22 cellular contexts compared by ENCODE assay signal in the genomic region with DNA sequence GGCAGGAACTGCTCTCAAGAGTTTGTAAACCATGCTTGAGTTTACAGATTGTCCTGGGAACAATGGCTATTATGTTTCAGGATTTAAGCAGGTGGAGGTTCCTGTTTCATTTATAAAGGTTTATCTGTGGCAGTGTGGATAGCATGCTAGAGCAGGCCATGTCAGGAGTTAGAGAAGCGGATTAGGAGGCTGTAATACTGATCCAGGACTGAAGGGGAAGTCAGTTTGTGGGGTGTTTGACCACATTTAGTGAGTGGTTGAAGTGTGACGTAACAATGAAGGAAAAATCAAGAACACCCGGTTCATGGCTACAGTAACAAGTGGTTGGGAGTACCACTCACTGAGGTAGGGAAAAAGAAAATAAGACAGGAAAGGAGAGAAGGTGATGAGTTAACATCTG.
"Had no signal": no experiment of that assay in that cellular context is flagged by ENCODE, and none has a peak within 500 bp of the region (broad histone marks: within the 10 kb centered on the region; RNA-seq: fewer than 3 reads in every experiment).

No MANE protein-coding gene starts in this region.

- H3K9me3 ChIP-seq: colonic mucosa, esophagus muscularis mucosa, lower lobe of right lung, right lobe of liver, thyroid gland, upper lobe of right lung had no signal

- H3K4me3 ChIP-seq: colonic mucosa, dorsolateral prefrontal cortex, esophagus muscularis mucosa, lower lobe of right lung, right lobe of liver, skin epidermis, thyroid gland, upper lobe of right lung had no signal

- H3K9me3 Mint-ChIP-seq: effector memory CD8-positive, alpha-beta T cell; stimulated activated naive CD8-positive, alpha-beta T cell treated with anti-CD3 and anti-CD28 coated beads, Interleukin-15, Interleukin-2, amounts not matched to agents 100 ng/mL and 50 ng/mL, for 24 hours had no signal

- H3K27ac Mint-ChIP-seq: activated CD4-positive, alpha-beta memory T cell treated with anti-CD3 and anti-CD28 coated beads for 36 hours; activated naive CD8-positive, alpha-beta T cell treated with anti-CD3 and anti-CD28 coated beads for 36 hours; effector memory CD8-positive, alpha-beta T cell; stimulated activated naive CD8-positive, alpha-beta T cell treated with anti-CD3 and anti-CD28 coated beads, Interleukin-15, Interleukin-2, amounts not matched to agents 100 ng/mL and 50 ng/mL, for 24 hours had no signal

- H3K4me1 Mint-ChIP-seq: activated naive CD8-positive, alpha-beta T cell treated with anti-CD3 and anti-CD28 coated beads for 36 hours; naive B cell had no signal

- H3K27ac ChIP-seq: colonic mucosa, dorsolateral prefrontal cortex, esophagus muscularis mucosa, lower lobe of right lung, right lobe of liver, skin epidermis, thyroid gland, upper lobe of right lung had no signal

- H3K4me1 ChIP-seq: colonic mucosa, esophagus muscularis mucosa, lower lobe of right lung, right lobe of liver, thyroid gland, upper lobe of right lung had no signal

- H3K36me3 ChIP-seq: colonic mucosa, esophagus muscularis mucosa, lower lobe of right lung, right lobe of liver, thyroid gland, upper lobe of right lung had no signal

- H3K36me3 Mint-ChIP-seq: activated CD4-positive, alpha-beta memory T cell treated with anti-CD3 and anti-CD28 coated beads for 36 hours; activated naive CD8-positive, alpha-beta T cell treated with anti-CD3 and anti-CD28 coated beads for 36 hours; naive B cell had no signal

- H3K27me3 Mint-ChIP-seq: activated CD4-positive, alpha-beta memory T cell treated with anti-CD3 and anti-CD28 coated beads for 36 hours; effector memory CD8-positive, alpha-beta T cell; stimulated activated naive CD8-positive, alpha-beta T cell treated with anti-CD3 and anti-CD28 coated beads, Interleukin-15, Interleukin-2, amounts not matched to agents 100 ng/mL and 50 ng/mL, for 24 hours had no signal

- H3K4me3 Mint-ChIP-seq: activated CD4-positive, alpha-beta memory T cell treated with anti-CD3 and anti-CD28 coated beads for 36 hours; activated naive CD8-positive, alpha-beta T cell treated with anti-CD3 and anti-CD28 coated beads for 36 hours; effector memory CD8-positive, alpha-beta T cell; naive B cell; stimulated activated naive CD8-positive, alpha-beta T cell treated with anti-CD3 and anti-CD28 coated beads, Interleukin-15, Interleukin-2, amounts not matched to agents 100 ng/mL and 50 ng/mL, for 24 hours had no signal

- DNase-seq: activated CD4-positive, alpha-beta memory T cell treated with anti-CD3 and anti-CD28 coated beads for 36 hours; activated CD4-positive, alpha-beta T cell treated with anti-CD3 and anti-CD28 coated beads for 48 hours; activated naive CD4-positive, alpha-beta T cell treated with Interleukin-2 at 50 U/mL for 16 hours; activated naive CD8-positive, alpha-beta T cell treated with anti-CD3 and anti-CD28 coated beads for 36 hours; activated T-cell treated with anti-CD3 and anti-CD28 coated beads, Interleukin-2, amount 50 U/mL, for 48 hours; colonic mucosa; dorsolateral prefrontal cortex; effector memory CD8-positive, alpha-beta T cell; head of caudate nucleus; kidney; lower lobe of right lung; naive B cell; occipital lobe; right lobe of liver; stimulated activated CD4-positive, alpha-beta T cell treated with anti-CD3 and anti-CD28 coated beads, Interleukin-1b, Interleukin-23, amount 100 ng/mL, for 48 hours; substantia nigra; T-helper 9 cell; thyroid gland; upper lobe of right lung had no signal

- H3K27me3 ChIP-seq: colonic mucosa, dorsolateral prefrontal cortex, right lobe of liver, thyroid gland, upper lobe of right lung had no signal
